In genomic region chr6:85468326-85468725, GRCh38 we compare ENCODE assay signal across 1 cellular context.
TF ChIP-seq lines count a peak whose summit lies in the region.

No MANE protein-coding gene starts in this region.

TF ChIP-seq in HepG2, 621 proteins besides CTCF, POLR2A, EP300 and RAD21:
- TF ChIP-seq SETDB1 (CRISPR knock-in tag; IDR thresholded peaks at IDR 0.05; ENCODE audit: borderline replicate concordance), result no peak
- peak; percentile 67; the same call in 1 of the 2 replicates for TF ChIP-seq CEBPB (IDR thresholded peaks at IDR 0.05; ENCODE audit: borderline replicate concordance, low read depth, low read length)
